Comparison of ENCODE assay signal across 8 cellular contexts in genomic region chr1:108692724-108693655, GRCh38. TPM values are rescaled to one million over a fixed set of nuclear protein-coding genes. Genes with fewer than 3 reads are reported as not detected.
A peak's percentile ranks its signal among the peaks of the same experiment; 100 is the strongest.
DNase-seq lines count a peak whose midpoint lies in the region; ATAC-seq and TF ChIP-seq lines count a peak whose summit lies in the region.

No MANE protein-coding gene starts in this region.

- H3K36me3 ChIP-seq in BLaER1 (peaks cover 25% of the 10 kb centered on the region), mucosa of stomach (ENCODE audit: control insufficient read depth, insufficient read depth, low read length) (peaks cover 4% of the 10 kb centered on the region)

- peak overlapping the region; percentile 100 for H3K4me3 Mint-ChIP-seq in endothelial cell (ENCODE audit: unreplicated experiment)
- peak overlapping the region; percentile 96 to 100 for H3K4me3 Mint-ChIP-seq in stimulated activated naive B cell treated with anti-CD40 and anti-IgM and Interleukin-4, amounts not matched to agents 10 μg/mL and 1 μg/mL and 100 μg/mL, for 72 hours

- H3K27ac ChIP-seq in BLaER1, result peak overlapping the region; percentile 95

- peak; percentile 42 for DNase-seq in GM19238 (ENCODE audit: insufficient read length, low spot score)
- DNase-seq in NCI-H748 treated with DMSO at 0.1 percent for 48 hours (lab: John Stamatoyannopoulos, UW), result peak; percentile 66
- peak; percentile 20 for DNase-seq in activated CD8-positive, alpha-beta memory T cell treated with anti-CD3 and anti-CD28 coated beads, Interleukin-2, amount 50 U/mL, for 24 hours (ENCODE audit: extremely low read depth)
- DNase-seq in endothelial cell (ENCODE audit: low spot score), result peak; percentile 24
- peak; percentile 53 for DNase-seq in stimulated activated naive B cell treated with anti-CD40 and anti-IgM and Interleukin-4, amounts not matched to agents 10 μg/mL and 1 μg/mL and 100 μg/mL, for 72 hours

- peaks cover 9% of the 10 kb centered on the region for H3K27me3 Mint-ChIP-seq in endothelial cell (ENCODE audit: unreplicated experiment)
- no peaks in the 10 kb centered on the region for H3K27me3 Mint-ChIP-seq in stimulated activated naive B cell treated with anti-CD40 and anti-IgM and Interleukin-4, amounts not matched to agents 10 μg/mL and 1 μg/mL and 100 μg/mL, for 72 hours

- H3K9ac ChIP-seq in BLaER1 (peak overlapping the region; percentile 90), mucosa of stomach (ENCODE audit: low read length) (peak overlapping the region; percentile 85)

- H3K4me3 ChIP-seq in BLaER1, result peak overlapping the region; percentile 89
- H3K4me3 ChIP-seq in mucosa of stomach (ENCODE audit: low read length), result peak overlapping the region; percentile 89

- ATAC-seq in HG03432 (IDR thresholded peaks at IDR 0.05; ENCODE audit: unreplicated experiment), result peak; percentile 43
- peak; percentile 69 to 70 for ATAC-seq in stimulated activated naive B cell treated with anti-CD40 and anti-IgM and Interleukin-4, amounts not matched to agents 10 μg/mL and 1 μg/mL and 100 μg/mL, for 72 hours (replicated peaks)

- no peak for TF ChIP-seq CTCF in endothelial cell (IDR thresholded peaks at IDR 0.05; ENCODE audit: unreplicated experiment)

- H3K36me3 Mint-ChIP-seq in endothelial cell (ENCODE audit: low read depth, unreplicated experiment), result peaks cover 17% of the 10 kb centered on the region
- H3K36me3 Mint-ChIP-seq in stimulated activated naive B cell treated with anti-CD40 and anti-IgM and Interleukin-4, amounts not matched to agents 10 μg/mL and 1 μg/mL and 100 μg/mL, for 72 hours, result peaks cover 23 to 32% of the 10 kb centered on the region in 2 donors

- H3K4me1 Mint-ChIP-seq in endothelial cell (ENCODE audit: unreplicated experiment), result peaks cover 50% of the 10 kb centered on the region
- H3K4me1 Mint-ChIP-seq in stimulated activated naive B cell treated with anti-CD40 and anti-IgM and Interleukin-4, amounts not matched to agents 10 μg/mL and 1 μg/mL and 100 μg/mL, for 72 hours, result peaks cover 13 to 25% of the 10 kb centered on the region in 2 donors

- H3K9me3 Mint-ChIP-seq in endothelial cell (ENCODE audit: unreplicated experiment), result no peaks in the 10 kb centered on the region
- no peaks in the 10 kb centered on the region for H3K9me3 Mint-ChIP-seq in stimulated activated naive B cell treated with anti-CD40 and anti-IgM and Interleukin-4, amounts not matched to agents 10 μg/mL and 1 μg/mL and 100 μg/mL, for 72 hours

- H3K4me1 ChIP-seq in BLaER1 (peaks cover 23% of the 10 kb centered on the region), mucosa of stomach (ENCODE audit: control insufficient read depth, insufficient read depth, low read length) (no peaks in the 10 kb centered on the region)

- no peaks in the 10 kb centered on the region for H3K27me3 ChIP-seq in BLaER1
- H3K27me3 ChIP-seq in mucosa of stomach (ENCODE audit: control insufficient read depth, insufficient read depth, low read length), result no peaks in the 10 kb centered on the region

- H3K4me2 ChIP-seq in BLaER1, result peak overlapping the region; percentile 75

- H4K20me1 ChIP-seq in BLaER1, result peaks cover 49% of the 10 kb centered on the region

- no peaks in the 10 kb centered on the region for H3K9me3 ChIP-seq in BLaER1
- no peaks in the 10 kb centered on the region for H3K9me3 ChIP-seq in mucosa of stomach (ENCODE audit: control insufficient read depth, low read length)

- H3K27ac Mint-ChIP-seq in endothelial cell (ENCODE audit: unreplicated experiment), result peak overlapping the region; percentile 99
- H3K27ac Mint-ChIP-seq in stimulated activated naive B cell treated with anti-CD40 and anti-IgM and Interleukin-4, amounts not matched to agents 10 μg/mL and 1 μg/mL and 100 μg/mL, for 72 hours, result peak overlapping the region; percentile 99

RNA-seq across cellular contexts. Expression of gene PRPF38B, which starts 0.9 kb away (rescaled TPM):
- total RNA-seq in endothelial cell (ENCODE audit: unreplicated experiment), result 54.3 TPM

RNA-seq across cellular contexts. Expression of gene FNDC7, which starts 19.7 kb away (rescaled TPM):
- total RNA-seq in endothelial cell (ENCODE audit: unreplicated experiment), result 0.15 TPM

RNA-seq across cellular contexts. Expression of gene HENMT1, which starts 32.1 kb away (rescaled TPM):
- total RNA-seq in endothelial cell (ENCODE audit: unreplicated experiment), result 10.5 TPM

RNA-seq across cellular contexts. Expression of gene STXBP3, which starts 53.5 kb away (rescaled TPM):
- 44.8 TPM for total RNA-seq in endothelial cell (ENCODE audit: unreplicated experiment)

Comparison
In these comparisons a context has a peak if more than half of its experiments do, and no peak if none do; other contexts are left out.
1. Peak in every context shown above with its lines: DNase-seq, ATAC-seq, H3K4me3 ChIP-seq and H3K27ac ChIP-seq.